1 cellular context compared by ENCODE assay signal in genomic region chr11:73269353-73270088, GRCh38.
TF ChIP-seq lines count a peak whose summit lies in the region.

No MANE protein-coding gene starts in this region.

TF ChIP-seq in HepG2, 621 proteins besides CTCF, POLR2A, EP300 and RAD21:
- TF ChIP-seq ZFP90 (CRISPR knock-in tag; IDR thresholded peaks at IDR 0.05; ENCODE audit: borderline replicate concordance) (peak; percentile 83; the same call in 1 of the 2 replicates), ESRRA (CRISPR knock-in tag; IDR thresholded peaks at IDR 0.05; ENCODE audit: low read depth) (no peak)
TF ChIP-seq in HepG2: peak in this region for 1.
